ENCODE assay signal across 26 cellular contexts in the genomic region with DNA sequence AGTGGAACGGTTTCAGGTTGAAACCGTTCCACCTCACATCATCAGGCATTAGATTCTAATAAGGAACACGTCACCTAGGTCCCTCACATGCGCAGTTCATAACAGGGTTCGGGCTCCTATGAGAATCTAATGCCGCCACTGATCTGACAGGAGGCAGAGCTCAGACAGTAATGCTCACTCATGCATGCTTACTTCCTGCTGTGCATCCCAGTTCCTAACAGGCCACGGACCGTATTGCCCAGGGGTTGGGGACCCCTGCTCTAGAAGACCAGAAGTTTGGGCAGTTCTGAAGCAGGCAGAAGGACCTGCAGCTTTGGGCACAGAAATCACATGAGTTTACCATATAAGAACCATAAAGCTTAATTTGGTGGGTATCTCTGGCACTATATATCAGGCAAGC.
"Had no signal": no experiment of that assay in that cellular context is flagged by ENCODE, and none has a peak within 500 bp of the region (broad histone marks: within the 10 kb centered on the region; RNA-seq: fewer than 3 reads in every experiment).

No MANE protein-coding gene starts in this region.

- H3K9me3 Mint-ChIP-seq: natural killer cell; stimulated activated naive B cell treated with anti-CD40 and anti-IgM and Interleukin-4, amounts not matched to agents 10 μg/mL and 1 μg/mL and 100 μg/mL, for 72 hours; stimulated activated naive CD8-positive, alpha-beta T cell treated with anti-CD3 and anti-CD28 coated beads, Interleukin-15, amount 100 ng/mL, for 72 hours had no signal

- H3K36me3 Mint-ChIP-seq: natural killer cell had no signal

- H3K27me3 ChIP-seq: dorsolateral prefrontal cortex, esophagus muscularis mucosa, gastrocnemius medialis, heart right ventricle, spleen, testis, tibial nerve, upper lobe of right lung, vagina had no signal

- H3K4me3 ChIP-seq: coronary artery, dorsolateral prefrontal cortex, esophagus muscularis mucosa, gastrocnemius medialis, heart right ventricle, mucosa of descending colon, prostate gland, spleen, testis, tibial nerve, upper lobe of right lung, vagina had no signal

- H3K36me3 ChIP-seq: esophagus muscularis mucosa, gastrocnemius medialis, heart right ventricle, prostate gland, spleen, tibial nerve, upper lobe of right lung, vagina had no signal

- ATAC-seq: gastrocnemius medialis; heart right ventricle; left lobe of liver; mucosa of descending colon; natural killer cell; sciatic nerve; stimulated activated naive B cell treated with anti-CD40 and anti-IgM and Interleukin-4, amounts not matched to agents 10 μg/mL and 1 μg/mL and 100 μg/mL, for 72 hours; stimulated activated naive CD8-positive, alpha-beta T cell treated with anti-CD3 and anti-CD28 coated beads, Interleukin-15, amount 100 ng/mL, for 72 hours; upper lobe of right lung had no signal

- H3K4me3 Mint-ChIP-seq: natural killer cell; stimulated activated naive CD8-positive, alpha-beta T cell treated with anti-CD3 and anti-CD28 coated beads, Interleukin-15, amount 100 ng/mL, for 72 hours had no signal

- H3K27ac ChIP-seq: epithelial cell of prostate, esophagus muscularis mucosa, gastrocnemius medialis, parathyroid adenoma, prostate gland, spleen, testis, tibial nerve, upper lobe of right lung, vagina had no signal

- H3K27me3 Mint-ChIP-seq: stimulated activated naive B cell treated with anti-CD40 and anti-IgM and Interleukin-4, amounts not matched to agents 10 μg/mL and 1 μg/mL and 100 μg/mL, for 72 hours had no signal

- H3K9me3 ChIP-seq: esophagus muscularis mucosa, gastrocnemius medialis, heart right ventricle, mucosa of descending colon, prostate gland, spleen, testis, tibial nerve, upper lobe of right lung, vagina had no signal

- H3K4me1 ChIP-seq: parathyroid adenoma had no signal

- DNase-seq: dorsolateral prefrontal cortex; effector CD8-positive, alpha-beta T cell; gastrocnemius medialis; heart right ventricle; hypothalamus; kidney glomerular epithelial cell; mammary epithelial cell; mucosa of descending colon; natural killer cell; spleen; stimulated activated CD4-positive, alpha-beta T cell treated with anti-CD3 and anti-CD28 coated beads, Interleukin-15, amount 100 ng/mL, for 24 hours; stimulated activated CD4-positive, alpha-beta T cell treated with anti-CD3 and anti-CD28 coated beads, Interleukin-1b, Interleukin-23, amount 100 ng/mL, for 48 hours; stimulated activated CD4-positive, alpha-beta T cell treated with anti-CD3 and anti-CD28 coated beads, Interleukin-4, amount 100 ng/mL, for 24 hours; stimulated activated naive B cell treated with anti-CD40 and anti-IgM and Interleukin-4, amounts not matched to agents 10 μg/mL and 1 μg/mL and 100 μg/mL, for 72 hours; stimulated activated naive CD8-positive, alpha-beta T cell treated with anti-CD3 and anti-CD28 coated beads, Interleukin-15, amount 100 ng/mL, for 72 hours; testis; upper lobe of right lung had no signal

- H3K27ac Mint-ChIP-seq: natural killer cell had no signal
